In genomic region chr17:2710804-2711607, GRCh38 we compare ENCODE assay signal across 1 cellular context.
TF ChIP-seq lines count a peak whose summit lies in the region.

No MANE protein-coding gene starts in this region.

TF ChIP-seq in HepG2, 621 proteins besides CTCF, POLR2A, EP300 and RAD21 (continued from another document):
- TF ChIP-seq ZNF318 (CRISPR knock-in tag; IDR thresholded peaks at IDR 0.05) (0 out of 2 replicates have a peak, but pooled peaks have one; percentile 39), AHDC1 (CRISPR knock-in tag; IDR thresholded peaks at IDR 0.05; ENCODE audit: borderline replicate concordance) (peak; percentile 40; the same call in 1 of the 2 replicates), GATA4 (IDR thresholded peaks at IDR 0.05; ENCODE audit: borderline replicate concordance, low read depth) (no peak), JUNB (CRISPR knock-in tag; IDR thresholded peaks at IDR 0.05; ENCODE audit: borderline replicate concordance) (no peak), ZNF501 (CRISPR knock-in tag; IDR thresholded peaks at IDR 0.05) (peak; percentile 79; the same call in 1 of the 2 replicates), RXRB (CRISPR knock-in tag; IDR thresholded peaks at IDR 0.05; ENCODE audit: borderline replicate concordance) (peak; percentile 85), SAFB2 (CRISPR knock-in tag; IDR thresholded peaks at IDR 0.05; ENCODE audit: borderline replicate concordance, low read depth) (no peak), ZSCAN31 (CRISPR knock-in tag; IDR thresholded peaks at IDR 0.05; ENCODE audit: low read depth) (no peak), ZNF83 (CRISPR knock-in tag; IDR thresholded peaks at IDR 0.05; ENCODE audit: borderline replicate concordance) (0 out of 2 replicates have a peak, but pooled peaks have one; percentile 45), E2F5 (CRISPR knock-in tag; conservative IDR thresholded peaks at IDR 0.05) (0 out of 2 replicates have a peak, but pooled peaks have one; percentile 25), ZSCAN20 (CRISPR knock-in tag; IDR thresholded peaks at IDR 0.05; ENCODE audit: borderline replicate concordance) (no peak), ZSCAN12 (CRISPR knock-in tag; IDR thresholded peaks at IDR 0.05) (no peak), ZNF3 (CRISPR knock-in tag; IDR thresholded peaks at IDR 0.05) (no peak), RBFOX2 (IDR thresholded peaks at IDR 0.05; ENCODE audit: low read depth, low read length) (peak; percentile 86), ZNF777 (CRISPR knock-in tag; IDR thresholded peaks at IDR 0.05) (no peak), BATF2 (CRISPR knock-in tag; IDR thresholded peaks at IDR 0.05) (0 out of 2 replicates have a peak, but pooled peaks have one; percentile 77), PBX2 (CRISPR knock-in tag; IDR thresholded peaks at IDR 0.05) (no peak), ZNF780A (CRISPR knock-in tag; IDR thresholded peaks at IDR 0.05) (no peak), HNF4G (IDR thresholded peaks at IDR 0.05; ENCODE audit: borderline replicate concordance, low read depth, low read length) (peak; percentile 68; the same call in 1 of the 2 replicates), HNF4G (CRISPR knock-in tag; IDR thresholded peaks at IDR 0.05; ENCODE audit: borderline replicate concordance, low read depth) (no peak), GFI1 (CRISPR knock-in tag; IDR thresholded peaks at IDR 0.05; ENCODE audit: borderline replicate concordance) (no peak)
- TF ChIP-seq, protein P1, sequence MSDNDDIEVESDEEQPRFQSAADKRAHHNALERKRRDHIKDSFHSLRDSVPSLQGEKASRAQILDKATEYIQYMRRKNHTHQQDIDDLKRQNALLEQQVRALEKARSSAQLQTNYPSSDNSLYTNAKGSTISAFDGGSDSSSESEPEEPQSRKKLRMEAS (IDR thresholded peaks at IDR 0.05) = peak; percentile 85
- TF ChIP-seq, protein P2, sequence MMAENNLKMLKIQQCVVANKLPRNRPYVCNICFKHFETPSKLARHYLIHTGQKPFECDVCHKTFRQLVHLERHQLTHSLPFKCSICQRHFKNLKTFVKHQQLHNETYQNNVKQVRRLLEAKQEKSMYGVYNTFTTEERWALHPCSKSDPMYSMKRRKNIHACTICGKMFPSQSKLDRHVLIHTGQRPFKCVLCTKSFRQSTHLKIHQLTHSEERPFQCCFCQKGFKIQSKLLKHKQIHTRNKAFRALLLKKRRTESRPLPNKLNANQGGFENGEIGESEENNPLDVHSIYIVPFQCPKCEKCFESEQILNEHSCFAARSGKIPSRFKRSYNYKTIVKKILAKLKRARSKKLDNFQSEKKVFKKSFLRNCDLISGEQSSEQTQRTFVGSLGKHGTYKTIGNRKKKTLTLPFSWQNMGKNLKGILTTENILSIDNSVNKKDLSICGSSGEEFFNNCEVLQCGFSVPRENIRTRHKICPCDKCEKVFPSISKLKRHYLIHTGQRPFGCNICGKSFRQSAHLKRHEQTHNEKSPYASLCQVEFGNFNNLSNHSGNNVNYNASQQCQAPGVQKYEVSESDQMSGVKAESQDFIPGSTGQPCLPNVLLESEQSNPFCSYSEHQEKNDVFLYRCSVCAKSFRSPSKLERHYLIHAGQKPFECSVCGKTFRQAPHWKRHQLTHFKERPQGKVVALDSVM (CRISPR knock-in tag; IDR thresholded peaks at IDR 0.05) = no peak
- TF ChIP-seq, protein P3, sequence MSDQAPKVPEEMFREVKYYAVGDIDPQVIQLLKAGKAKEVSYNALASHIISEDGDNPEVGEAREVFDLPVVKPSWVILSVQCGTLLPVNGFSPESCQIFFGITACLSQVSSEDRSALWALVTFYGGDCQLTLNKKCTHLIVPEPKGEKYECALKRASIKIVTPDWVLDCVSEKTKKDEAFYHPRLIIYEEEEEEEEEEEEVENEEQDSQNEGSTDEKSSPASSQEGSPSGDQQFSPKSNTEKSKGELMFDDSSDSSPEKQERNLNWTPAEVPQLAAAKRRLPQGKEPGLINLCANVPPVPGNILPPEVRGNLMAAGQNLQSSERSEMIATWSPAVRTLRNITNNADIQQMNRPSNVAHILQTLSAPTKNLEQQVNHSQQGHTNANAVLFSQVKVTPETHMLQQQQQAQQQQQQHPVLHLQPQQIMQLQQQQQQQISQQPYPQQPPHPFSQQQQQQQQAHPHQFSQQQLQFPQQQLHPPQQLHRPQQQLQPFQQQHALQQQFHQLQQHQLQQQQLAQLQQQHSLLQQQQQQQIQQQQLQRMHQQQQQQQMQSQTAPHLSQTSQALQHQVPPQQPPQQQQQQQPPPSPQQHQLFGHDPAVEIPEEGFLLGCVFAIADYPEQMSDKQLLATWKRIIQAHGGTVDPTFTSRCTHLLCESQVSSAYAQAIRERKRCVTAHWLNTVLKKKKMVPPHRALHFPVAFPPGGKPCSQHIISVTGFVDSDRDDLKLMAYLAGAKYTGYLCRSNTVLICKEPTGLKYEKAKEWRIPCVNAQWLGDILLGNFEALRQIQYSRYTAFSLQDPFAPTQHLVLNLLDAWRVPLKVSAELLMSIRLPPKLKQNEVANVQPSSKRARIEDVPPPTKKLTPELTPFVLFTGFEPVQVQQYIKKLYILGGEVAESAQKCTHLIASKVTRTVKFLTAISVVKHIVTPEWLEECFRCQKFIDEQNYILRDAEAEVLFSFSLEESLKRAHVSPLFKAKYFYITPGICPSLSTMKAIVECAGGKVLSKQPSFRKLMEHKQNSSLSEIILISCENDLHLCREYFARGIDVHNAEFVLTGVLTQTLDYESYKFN (CRISPR knock-in tag; conservative IDR thresholded peaks at IDR 0.05) = peak; percentile 75
